16 cellular contexts compared by ENCODE assay signal in genomic region chr7:125149151-125149550, GRCh38.
DNase-seq lines count a peak whose midpoint lies in the region; TF ChIP-seq lines count a peak whose summit lies in the region.
"Had no signal": no experiment of that assay in that cellular context is flagged by ENCODE, and none has a peak within 500 bp of the region (broad histone marks: within the 10 kb centered on the region; RNA-seq: fewer than 3 reads in every experiment).

No MANE protein-coding gene starts in this region.

- H3K4me1 ChIP-seq in tibial artery: no peaks in the 10 kb centered on the region

- peak overlapping the region; percentile 12 for H3K4me3 Mint-ChIP-seq in osteocyte (ENCODE audit: unreplicated experiment)
- H3K4me3 Mint-ChIP-seq: CD8-positive, alpha-beta T cell had no signal

- H3K9me3 Mint-ChIP-seq in osteocyte (ENCODE audit: unreplicated experiment): no peaks in the 10 kb centered on the region
- H3K9me3 Mint-ChIP-seq: CD8-positive, alpha-beta T cell had no signal

- H3K4me1 Mint-ChIP-seq in osteocyte (ENCODE audit: unreplicated experiment): peaks cover 36% of the 10 kb centered on the region

- no peak overlapping the region for H3K27ac Mint-ChIP-seq in osteocyte (ENCODE audit: unreplicated experiment)
- H3K27ac Mint-ChIP-seq: CD8-positive, alpha-beta T cell had no signal

- H3K27me3 Mint-ChIP-seq in osteocyte (ENCODE audit: unreplicated experiment): no peaks in the 10 kb centered on the region

- TF ChIP-seq CTCF in astrocyte of the cerebellum (IDR thresholded peaks at IDR 0.05; ENCODE audit: low read depth, low read length, missing control alignments) (no peak), choroid plexus epithelial cell (conservative IDR thresholded peaks at IDR 0.05; ENCODE audit: low read depth, low read length) (no peak), osteocyte (IDR thresholded peaks at IDR 0.05) (no peak), tibial artery (IDR thresholded peaks at IDR 0.05) (no peak)

- in situ Hi-C loops in astrocyte of the cerebellum (cut with HindIII; ENCODE audit: low sequenced_read_pairs): no loop called here

- no peaks in the 10 kb centered on the region for H3K9me3 ChIP-seq in tibial artery

- H3K36me3 Mint-ChIP-seq in osteocyte (ENCODE audit: unreplicated experiment): no peaks in the 10 kb centered on the region
- H3K36me3 Mint-ChIP-seq: CD8-positive, alpha-beta T cell had no signal

- DNase-seq in NCI-H2107 treated with DMSO at 0.1 percent for 48 hours (lab: John Stamatoyannopoulos, UW; ENCODE audit: unreplicated experiment) (peak; percentile 2), NCI-H2107 (lab: John Stamatoyannopoulos, UW) (no peak), astrocyte of the cerebellum (ENCODE audit: low read depth) (peak; percentile 27), choroid plexus epithelial cell (ENCODE audit: low read depth) (peak; percentile 82), osteocyte (ENCODE audit: extremely low spot score, unreplicated experiment) (no peak), tibial artery (no peak)
- no peak for DNase-seq in NK-92 treated with Interleukin-12 subunit alpha and Interleukin-12 subunit beta, amount 100 ng/mL, for 24 hours (lab: John Stamatoyannopoulos, UW)
- DNase-seq: 8988T; C1 segment of cervical spinal cord; CD8-positive, alpha-beta T cell; KBM-7; NCI-H1092; NCI-H1436; NCI-H187 treated with DMSO at 0.1 percent for 48 hours; NCI-H526 had no signal

- H3K36me3 ChIP-seq in tibial artery: no peaks in the 10 kb centered on the region

- H3K27ac ChIP-seq in tibial artery: no peak overlapping the region
- H3K27ac ChIP-seq: HL-60 had no signal

- intact Hi-C loops in tibial artery (cut with DNase I; ENCODE audit: low total_unique reads): no loop called here

- H3K4me3 ChIP-seq in astrocyte of the cerebellum (ENCODE audit: low read depth, low read length): no peak overlapping the region
- no peak overlapping the region for H3K4me3 ChIP-seq in choroid plexus epithelial cell (ENCODE audit: low read depth, low read length)
- H3K4me3 ChIP-seq in tibial artery: no peak overlapping the region

- no peaks in the 10 kb centered on the region for H3K27me3 ChIP-seq in tibial artery

Comparison
In these comparisons a context has a peak if more than half of its experiments do, and no peak if none do; other contexts are left out.
1. DNase-seq: peak in NCI-H2107 treated with DMSO at 0.1 percent for 48 hours (single experiment), astrocyte of the cerebellum (single experiment) and choroid plexus epithelial cell (single experiment); none in NCI-H2107 (single experiment), osteocyte (single experiment), tibial artery (0 of 2) and NK-92 treated with Interleukin-12 subunit alpha and Interleukin-12 subunit beta, amount 100 ng/mL, for 24 hours (single experiment).